8 cellular contexts compared by ENCODE assay signal in genomic region chr4:109815151-109816081, GRCh38. TPM values are rescaled to one million over a fixed set of nuclear protein-coding genes. Genes with fewer than 3 reads are reported as not detected.
DNase-seq lines count a peak whose midpoint lies in the region; ATAC-seq, FAIRE-seq and TF ChIP-seq lines count a peak whose summit lies in the region.

GAR1 (plus strand) TSS chr4:109815762; CDS start chr4:109816165, 403 bp downstream.

- peak within 1 kb of the TSS; percentile 73 for H3K27ac ChIP-seq in WERI-Rb-1
- peak within 1 kb of the TSS; percentile 83 for H3K27ac ChIP-seq in smooth muscle cell (ENCODE audit: low read depth)

- peak; percentile 94 for DNase-seq in ACHN
- peak; percentile 91 for DNase-seq in NCI-H2227 (lab: John Stamatoyannopoulos, UW; ENCODE audit: unreplicated experiment)
- peak; percentile 96 for DNase-seq in WERI-Rb-1
- peak; percentile 93 for DNase-seq in bronchial epithelial cell (ENCODE audit: low read depth)
- DNase-seq in iPS-NIHi7 (ENCODE audit: extremely low spot score) = peak; percentile 94
- peak; percentile 42 for DNase-seq in smooth muscle cell (lab: John Stamatoyannopoulos, UW; ENCODE audit: unreplicated experiment)

- H3K79me2 ChIP-seq in smooth muscle cell (ENCODE audit: low read depth) = peaks cover 42% of the 10 kb centered on the region

- H4K20me1 ChIP-seq in smooth muscle cell (ENCODE audit: low read depth) = no peaks in the 10 kb centered on the region

- H3K4me2 ChIP-seq in smooth muscle cell = peak within 1 kb of the TSS; percentile 80

- H3K4me3 ChIP-seq in WERI-Rb-1 (ENCODE audit: low read depth, low read length) = peak within 1 kb of the TSS; percentile 87
- peak within 1 kb of the TSS; percentile 98 for H3K4me3 ChIP-seq in bronchial epithelial cell (ENCODE audit: low read depth, low read length)
- peak within 1 kb of the TSS; percentile 61 for H3K4me3 ChIP-seq in smooth muscle cell

- under 1% methylated on average over 53 of the region's 53 CpGs for WGBS in smooth muscle cell (ENCODE audit: low lambda C conversion rate)

- FAIRE-seq in bronchial epithelial cell (lab: Jason Lieb, UNC) = peak; percentile 90

- TF ChIP-seq CTCF in WERI-Rb-1 (IDR thresholded peaks at IDR 0.05; ENCODE audit: low read depth, low read length) (no peak), bronchial epithelial cell (IDR thresholded peaks at IDR 0.05; ENCODE audit: insufficient read depth, low read length, severe bottlenecking) (no peak), smooth muscle cell (IDR thresholded peaks at IDR 0.05; ENCODE audit: borderline replicate concordance, insufficient read depth, poor library complexity, severe bottlenecking) (no peak)

- ATAC-seq in GM18873 (IDR thresholded peaks at IDR 0.05; ENCODE audit: low FRiP score, unreplicated experiment) (peak; percentile 99), HG03139 (IDR thresholded peaks at IDR 0.05; ENCODE audit: unreplicated experiment) (peak; percentile 99)

- H3K27me3 ChIP-seq in WERI-Rb-1 (ENCODE audit: insufficient read depth, low read depth, severe bottlenecking) (no peaks in the 10 kb centered on the region), bronchial epithelial cell (ENCODE audit: control insufficient read depth, insufficient read depth, low read length) (no peaks in the 10 kb centered on the region), smooth muscle cell (ENCODE audit: low read depth) (no peaks in the 10 kb centered on the region)

- H2AFZ ChIP-seq in smooth muscle cell (ENCODE audit: low read depth) = peak within 1 kb of the TSS; percentile 94

- H3K4me1 ChIP-seq in smooth muscle cell (ENCODE audit: low read depth) = peaks cover 9% of the 10 kb centered on the region

- peak within 1 kb of the TSS; percentile 79 for H3K9ac ChIP-seq in smooth muscle cell (ENCODE audit: low read depth)

- H3K9me3 ChIP-seq in WERI-Rb-1 (ENCODE audit: severe bottlenecking) (no peaks in the 10 kb centered on the region), smooth muscle cell (replicated peaks; ENCODE audit: low read depth) (no peaks in the 10 kb centered on the region)

- H3F3A ChIP-seq in smooth muscle cell (ENCODE audit: low read depth) = no peaks in the 10 kb centered on the region

- in situ Hi-C loops in ACHN (cut with HindIII; ENCODE audit: low pct_ligation_motif_present, low pct_unique_long_range_greater_than_20kb, low sequenced_read_pairs) = no loop called here

- H3K36me3 ChIP-seq in WERI-Rb-1 (peaks cover 34% of the 10 kb centered on the region), bronchial epithelial cell (ENCODE audit: control insufficient read depth, insufficient read depth, low read length) (peaks cover 1% of the 10 kb centered on the region), smooth muscle cell (ENCODE audit: low read depth) (no peaks in the 10 kb centered on the region)

RNA-seq across cellular contexts. Expression of gene GAR1, which starts in this region (rescaled TPM):
- 6.1 and 6.8 TPM in 2 replicates for total RNA-seq in bronchial epithelial cell
- 11.1 and 12.3 TPM in 2 replicates for total RNA-seq in smooth muscle cell
- 30.3 and 41.4 TPM in 2 replicates for polyA plus RNA-seq in smooth muscle cell

Comparison
In these comparisons a context has a peak if more than half of its experiments do, and no peak if none do; other contexts are left out.
1. Peak in every context shown above with its lines: DNase-seq, ATAC-seq, H3K4me3 ChIP-seq and H3K27ac ChIP-seq.
2. DNase-seq: peak in every context shown above with its lines; median percentile 96 in WERI-Rb-1; 94 in ACHN; 94 in iPS-NIHi7; 93 in bronchial epithelial cell; 91 in NCI-H2227; 42 in smooth muscle cell.